In the genomic region with DNA sequence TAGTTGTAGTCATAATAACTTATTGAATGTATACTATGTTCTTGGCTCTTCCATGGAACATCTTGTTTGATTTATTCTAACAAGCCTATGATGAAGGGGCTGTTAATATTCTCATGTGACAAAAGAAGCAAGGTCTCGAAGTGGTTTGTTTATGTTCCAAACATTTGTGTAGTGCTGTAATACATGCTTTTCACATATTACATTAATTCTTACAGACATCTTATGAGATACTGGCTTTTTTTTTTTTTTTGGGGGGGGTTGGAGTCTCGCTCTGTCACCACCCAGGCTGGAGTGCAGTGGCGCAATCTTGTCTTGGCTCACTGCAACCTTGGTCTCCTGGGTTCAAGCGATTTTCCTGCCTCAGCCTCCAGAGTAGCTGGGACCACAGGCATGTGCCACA, we compare ENCODE assay signal across 27 cellular contexts.
"Had no signal": no experiment of that assay in that cellular context is flagged by ENCODE, and none has a peak within 500 bp of the region (broad histone marks: within the 10 kb centered on the region; RNA-seq: fewer than 3 reads in every experiment).

No MANE protein-coding gene starts in this region.

- H3K27ac ChIP-seq: body of pancreas, coronary artery, left lung, lower lobe of right lung, ovary, upper lobe of left lung, vagina had no signal

- H3K27me3 ChIP-seq: body of pancreas, dorsolateral prefrontal cortex, left lung, ovary, upper lobe of left lung, vagina had no signal

- H3K36me3 ChIP-seq: left lung, lower lobe of right lung, ovary, upper lobe of left lung, vagina had no signal

- ATAC-seq: activated naive CD4-positive, alpha-beta T cell treated with anti-CD3 and anti-CD28 coated beads, Interleukin-2, amount 50 U/mL, for 72 hours; activated T-cell treated with anti-CD3 and anti-CD28 coated beads, Interleukin-2, amount 50 U/mL, for 72 hours; body of pancreas; left lung; lower lobe of right lung; naive thymus-derived CD4-positive, alpha-beta T cell; sciatic nerve; stimulated activated effector memory CD8-positive, alpha-beta T cell treated with anti-CD3 and anti-CD28 coated beads, Interleukin-12 subunit alpha, Interleukin-12 subunit beta, amount 100 ng/mL, for 72 hours; T-helper 17 cell had no signal

- DNase-seq: activated B cell treated with CpG ODN at 0.5 μM for 24 hours; activated CD4-positive, alpha-beta T cell treated with anti-CD3 and anti-CD28 coated beads, Interleukin-2, amount 50 U/mL, for 1 hour; activated naive CD4-positive, alpha-beta T cell; activated T-cell treated with anti-CD3 and anti-CD28 coated beads for 4 hours; activated T-cell treated with anti-CD3 and anti-CD28 coated beads, Interleukin-2, amount 50 U/mL, for 72 hours; aorta; body of pancreas; dorsolateral prefrontal cortex; effector memory CD4-positive, alpha-beta T cell; glutamatergic neuron; left lung; lower lobe of right lung; naive thymus-derived CD4-positive, alpha-beta T cell; ovary; retina; small intestine; stimulated activated CD4-positive, alpha-beta T cell treated with anti-CD3 and anti-CD28 coated beads, Interleukin-4, amount 100 ng/mL, for 24 hours; substantia nigra; SW 1271; T-helper 17 cell; T1000; upper lobe of left lung had no signal

- H3K9me3 ChIP-seq: body of pancreas, left lung, lower lobe of right lung, ovary, upper lobe of left lung, vagina had no signal

- H3K4me3 ChIP-seq: body of pancreas, coronary artery, dorsolateral prefrontal cortex, left lung, lower lobe of right lung, ovary, upper lobe of left lung, vagina had no signal
